ENCODE assay signal across 1 cellular context in the genomic region with DNA sequence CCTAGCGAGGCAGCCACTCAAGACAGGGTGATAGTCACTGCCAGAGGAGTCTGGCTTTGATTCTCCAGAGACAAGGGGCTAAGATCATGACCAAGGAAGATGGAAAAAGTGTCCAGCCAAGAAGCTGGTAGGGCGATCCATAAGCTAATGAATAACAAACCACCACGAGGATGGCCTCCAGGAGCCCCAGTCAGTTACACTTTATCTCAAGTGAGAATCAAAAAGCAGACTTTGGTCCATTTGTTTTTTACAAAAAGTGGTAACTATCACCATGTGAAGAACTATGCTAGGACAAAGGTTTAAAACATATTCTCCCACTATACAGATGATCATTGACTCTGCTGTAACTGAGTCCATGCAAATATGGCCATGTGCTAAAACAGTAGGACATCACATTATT.
TF ChIP-seq lines count a peak whose summit lies in the region.

No MANE protein-coding gene starts in this region.

TF ChIP-seq in HepG2, 621 proteins besides CTCF, POLR2A, EP300 and RAD21 (continued from another document):
- TF ChIP-seq, protein P1, sequence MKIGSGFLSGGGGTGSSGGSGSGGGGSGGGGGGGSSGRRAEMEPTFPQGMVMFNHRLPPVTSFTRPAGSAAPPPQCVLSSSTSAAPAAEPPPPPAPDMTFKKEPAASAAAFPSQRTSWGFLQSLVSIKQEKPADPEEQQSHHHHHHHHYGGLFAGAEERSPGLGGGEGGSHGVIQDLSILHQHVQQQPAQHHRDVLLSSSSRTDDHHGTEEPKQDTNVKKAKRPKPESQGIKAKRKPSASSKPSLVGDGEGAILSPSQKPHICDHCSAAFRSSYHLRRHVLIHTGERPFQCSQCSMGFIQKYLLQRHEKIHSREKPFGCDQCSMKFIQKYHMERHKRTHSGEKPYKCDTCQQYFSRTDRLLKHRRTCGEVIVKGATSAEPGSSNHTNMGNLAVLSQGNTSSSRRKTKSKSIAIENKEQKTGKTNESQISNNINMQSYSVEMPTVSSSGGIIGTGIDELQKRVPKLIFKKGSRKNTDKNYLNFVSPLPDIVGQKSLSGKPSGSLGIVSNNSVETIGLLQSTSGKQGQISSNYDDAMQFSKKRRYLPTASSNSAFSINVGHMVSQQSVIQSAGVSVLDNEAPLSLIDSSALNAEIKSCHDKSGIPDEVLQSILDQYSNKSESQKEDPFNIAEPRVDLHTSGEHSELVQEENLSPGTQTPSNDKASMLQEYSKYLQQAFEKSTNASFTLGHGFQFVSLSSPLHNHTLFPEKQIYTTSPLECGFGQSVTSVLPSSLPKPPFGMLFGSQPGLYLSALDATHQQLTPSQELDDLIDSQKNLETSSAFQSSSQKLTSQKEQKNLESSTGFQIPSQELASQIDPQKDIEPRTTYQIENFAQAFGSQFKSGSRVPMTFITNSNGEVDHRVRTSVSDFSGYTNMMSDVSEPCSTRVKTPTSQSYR (CRISPR knock-in tag; IDR thresholded peaks at IDR 0.05; ENCODE audit: borderline replicate concordance), result no peak
- TF ChIP-seq ZNF614 (CRISPR knock-in tag; IDR thresholded peaks at IDR 0.05; ENCODE audit: borderline replicate concordance), result no peak
- peak; percentile 56 for TF ChIP-seq HNF4A (CRISPR knock-in tag; IDR thresholded peaks at IDR 0.05)
- peak; percentile 73 for TF ChIP-seq ZNF629 (CRISPR knock-in tag; conservative IDR thresholded peaks at IDR 0.05)
